1 cellular context compared by ENCODE assay signal in genomic region chr11:74398244-74399159, GRCh38.
TF ChIP-seq lines count a peak whose summit lies in the region.

TSS of gene PGM2L1 (minus strand) at chr11:74398433. CDS start at chr11:74398161, 272 bp downstream.

TF ChIP-seq in HEK293, 187 proteins besides CTCF, POLR2A, EP300 and RAD21 (continued from another document and continues in another):
- TF ChIP-seq ZNF518A (tag by site-specific recombination; conservative IDR thresholded peaks at IDR 0.05; ENCODE audit: low read depth): no peak; the same call in 1 of the 2 replicates
- no peak for TF ChIP-seq ZNF473 (tag by site-specific recombination; IDR thresholded peaks at IDR 0.05)
- no peak for TF ChIP-seq ZNF521 (tag by site-specific recombination; IDR thresholded peaks at IDR 0.05)
- no peak for TF ChIP-seq REST (tag by site-specific recombination; IDR thresholded peaks at IDR 0.05)
- TF ChIP-seq ZFHX2 (tag by site-specific recombination; conservative IDR thresholded peaks at IDR 0.05): 0 out of 2 replicates have a peak, but pooled peaks have one; percentile 33
- TF ChIP-seq HIC1 (tag by site-specific recombination; IDR thresholded peaks at IDR 0.05): no peak
- TF ChIP-seq OSR2 (tag by site-specific recombination; IDR thresholded peaks at IDR 0.05): no peak
- no peak for TF ChIP-seq PBX3 (CRISPR knock-in tag; IDR thresholded peaks at IDR 0.05)
- TF ChIP-seq ZNF707 (tag by site-specific recombination; IDR thresholded peaks at IDR 0.05): no peak
- TF ChIP-seq YY2 (tag by site-specific recombination; IDR thresholded peaks at IDR 0.05): no peak
- TF ChIP-seq ZNF354C (tag by site-specific recombination; IDR thresholded peaks at IDR 0.05; ENCODE audit: borderline replicate concordance, low read depth): no peak
- no peak for TF ChIP-seq BCL11A (tag by site-specific recombination; IDR thresholded peaks at IDR 0.05; ENCODE audit: low read depth)
- no peak for TF ChIP-seq ZNF747 (tag by site-specific recombination; IDR thresholded peaks at IDR 0.05)
- no peak for TF ChIP-seq ZNF23 (tag by site-specific recombination; IDR thresholded peaks at IDR 0.05; ENCODE audit: borderline replicate concordance)
- TF ChIP-seq ZNF174 (tag by site-specific recombination; IDR thresholded peaks at IDR 0.05): no peak
- 0 out of 2 replicates have a peak, but pooled peaks have one; percentile 25 for TF ChIP-seq ZSCAN23 (tag by site-specific recombination; IDR thresholded peaks at IDR 0.05)
- TF ChIP-seq ZNF394 (tag by site-specific recombination; IDR thresholded peaks at IDR 0.05; ENCODE audit: borderline replicate concordance): 0 out of 2 replicates have a peak, but pooled peaks have one; percentile 33
- no peak for TF ChIP-seq ZNF596 (tag by site-specific recombination; IDR thresholded peaks at IDR 0.05)
- no peak for TF ChIP-seq ZNF626 (tag by site-specific recombination; IDR thresholded peaks at IDR 0.05)
- TF ChIP-seq ZSCAN30 (tag by site-specific recombination; IDR thresholded peaks at IDR 0.05): no peak
- no peak for TF ChIP-seq ZNF155 (tag by site-specific recombination; IDR thresholded peaks at IDR 0.05)
- peak; percentile 50 for TF ChIP-seq GLIS1 (tag by site-specific recombination; IDR thresholded peaks at IDR 0.05)
- TF ChIP-seq ZNF792 (tag by site-specific recombination; IDR thresholded peaks at IDR 0.05): no peak
- TF ChIP-seq ZNF777 (tag by site-specific recombination; IDR thresholded peaks at IDR 0.05; ENCODE audit: borderline replicate concordance): no peak
- peak; percentile 52; the same call in 1 of the 2 replicates for TF ChIP-seq KLF1 (tag by site-specific recombination; IDR thresholded peaks at IDR 0.05)
- no peak for TF ChIP-seq WT1 (tag by site-specific recombination; IDR thresholded peaks at IDR 0.05)
- TF ChIP-seq ZNF530 (tag by site-specific recombination; IDR thresholded peaks at IDR 0.05; ENCODE audit: low read depth): no peak
- no peak for TF ChIP-seq ZNF223 (tag by site-specific recombination; IDR thresholded peaks at IDR 0.05)
- TF ChIP-seq OVOL3 (tag by site-specific recombination; IDR thresholded peaks at IDR 0.05): 0 out of 2 replicates have a peak, but pooled peaks have one; percentile 22
- TF ChIP-seq ZNF76 (tag by site-specific recombination; IDR thresholded peaks at IDR 0.05; ENCODE audit: borderline replicate concordance, low read depth): peak; percentile 96
- no peak for TF ChIP-seq ZNF214 (tag by site-specific recombination; IDR thresholded peaks at IDR 0.05; ENCODE audit: borderline replicate concordance)
- no peak for TF ChIP-seq ZNF449 (tag by site-specific recombination; IDR thresholded peaks at IDR 0.05)
- no peak for TF ChIP-seq ZNF837 (tag by site-specific recombination; IDR thresholded peaks at IDR 0.05)
- TF ChIP-seq ZNF335 (tag by site-specific recombination; conservative IDR thresholded peaks at IDR 0.05): peak; percentile 92
- 0 out of 2 replicates have a peak, but pooled peaks have one; percentile 52 for TF ChIP-seq ZNF2 (tag by site-specific recombination; IDR thresholded peaks at IDR 0.05)
- TF ChIP-seq ZNF510 (tag by site-specific recombination; IDR thresholded peaks at IDR 0.05; ENCODE audit: insufficient replicate concordance): no peak
- TF ChIP-seq HOXA7 (CRISPR knock-in tag; IDR thresholded peaks at IDR 0.05; ENCODE audit: borderline replicate concordance): no peak
- TF ChIP-seq RBAK (tag by site-specific recombination; IDR thresholded peaks at IDR 0.05): no peak
- TF ChIP-seq KLF9 (tag by site-specific recombination; IDR thresholded peaks at IDR 0.05; ENCODE audit: low read depth): peak; percentile 59
- no peak for TF ChIP-seq ZNF830 (tag by site-specific recombination; IDR thresholded peaks at IDR 0.05; ENCODE audit: low read depth)
- no peak for TF ChIP-seq ZNF654 (tag by site-specific recombination; IDR thresholded peaks at IDR 0.05; ENCODE audit: low read depth)
- TF ChIP-seq ZBTB11 (tag by site-specific recombination; conservative IDR thresholded peaks at IDR 0.05; ENCODE audit: low read depth): peak; percentile 47; the same call in 1 of the 2 replicates
- TF ChIP-seq ELK4 (IDR thresholded peaks at IDR 0.05; ENCODE audit: borderline replicate concordance, low read depth, low read length): no peak
- no peak for TF ChIP-seq ZNF114 (tag by site-specific recombination; IDR thresholded peaks at IDR 0.05)
